ENCODE assay signal across 37 cellular contexts in genomic region chr12:117885211-117885610, GRCh38.
"Had no signal": no experiment of that assay in that cellular context is flagged by ENCODE, and none has a peak within 500 bp of the region (broad histone marks: within the 10 kb centered on the region; RNA-seq: fewer than 3 reads in every experiment).

No MANE protein-coding gene starts in this region.

- H3K4me3 ChIP-seq: ascending aorta, cardiac muscle cell had no signal

- H3K27me3 ChIP-seq: ascending aorta had no signal

- ATAC-seq: activated CD4-positive, alpha-beta T cell treated with anti-CD3 and anti-CD28 coated beads for 36 hours; activated CD4-positive, CD25-positive, alpha-beta regulatory T cell treated with anti-CD3 and anti-CD28 coated beads, Interleukin-2, amount 50 U/mL, for 24 hours; activated CD8-positive, alpha-beta memory T cell treated with anti-CD3 and anti-CD28 coated beads, Interleukin-2, amount 10 ng/mL, durations not matched to agents 7 days and 5 days; activated CD8-positive, alpha-beta T cell treated with anti-CD3 and anti-CD28 coated beads, Interleukin-2, amount 10 ng/mL, durations not matched to agents 7 days and 5 days; activated naive CD8-positive, alpha-beta T cell treated with anti-CD3 and anti-CD28 coated beads, Interleukin-2, amount 50 U/mL, for 24 hours; T-cell; T-helper 17 cell; WTC11 had no signal

- H3K4me1 ChIP-seq: ascending aorta had no signal

- DNase-seq: activated CD4-positive, alpha-beta memory T cell treated with anti-CD3 and anti-CD28 coated beads, Interleukin-2, amount 10 ng/mL, durations not matched to agents 7 days and 5 days; activated CD4-positive, alpha-beta T cell treated with anti-CD3 and anti-CD28 coated beads for 1 hour; activated CD4-positive, alpha-beta T cell treated with anti-CD3 and anti-CD28 coated beads for 36 hours; activated CD4-positive, alpha-beta T cell treated with anti-CD3 and anti-CD28 coated beads for 48 hours; activated CD4-positive, alpha-beta T cell treated with anti-CD3 and anti-CD28 coated beads, Interleukin-2, amount 10 ng/mL, durations not matched to agents 7 days and 5 days; activated CD4-positive, alpha-beta T cell treated with anti-CD3 and anti-CD28 coated beads, Interleukin-2, amount 50 U/mL, for 48 hours; activated CD4-positive, CD25-positive, alpha-beta regulatory T cell; activated CD8-positive, alpha-beta memory T cell treated with anti-CD3 and anti-CD28 coated beads for 24 hours; activated CD8-positive, alpha-beta memory T cell treated with anti-CD3 and anti-CD28 coated beads, Interleukin-2, amount 10 ng/mL, durations not matched to agents 7 days and 5 days; activated CD8-positive, alpha-beta memory T cell treated with anti-CD3 and anti-CD28 coated beads, Interleukin-2, amount 50 U/mL, for 48 hours; activated CD8-positive, alpha-beta T cell treated with anti-CD3 and anti-CD28 coated beads, Interleukin-2, amount 10 ng/mL, durations not matched to agents 7 days and 5 days; activated effector memory CD4-positive, alpha-beta T cell treated with Interleukin-2 at 50 U/mL for 16 hours; activated gamma-delta T cell; activated naive CD4-positive, alpha-beta T cell treated with anti-CD3 and anti-CD28 coated beads, Interleukin-2, amount 10 ng/mL, durations not matched to agents 7 days and 5 days; activated naive CD4-positive, alpha-beta T cell treated with Interleukin-2 at 50 U/mL for 16 hours; activated naive CD8-positive, alpha-beta T cell treated with anti-CD3 and anti-CD28 coated beads, Interleukin-2, amount 10 ng/mL, durations not matched to agents 7 days and 5 days; activated naive CD8-positive, alpha-beta T cell treated with anti-CD3 and anti-CD28 coated beads, Interleukin-2, amount 50 U/mL, for 24 hours; activated T-cell treated with anti-CD3 and anti-CD28 coated beads, Interleukin-2, amount 50 U/mL, for 24 hours; activated T-cell treated with anti-CD3 and anti-CD28 coated beads, Interleukin-2, amount 50 U/mL, for 48 hours; amygdala; anterior cingulate cortex; caudate nucleus; cerebellar nuclear complex; T-cell; T-helper 17 cell; T-helper 9 cell; WERI-Rb-1 had no signal

- H3K27me3 Mint-ChIP-seq: activated naive CD4-positive, alpha-beta T cell treated with anti-CD3 and anti-CD28 coated beads, Interleukin-2, amount 10 ng/mL, durations not matched to agents 7 days and 5 days; brain had no signal

- H3K4me3 Mint-ChIP-seq: activated CD4-positive, alpha-beta memory T cell treated with anti-CD3 and anti-CD28 coated beads, Interleukin-2, amount 10 ng/mL, durations not matched to agents 7 days and 5 days; activated CD4-positive, alpha-beta T cell treated with anti-CD3 and anti-CD28 coated beads for 36 hours; activated CD4-positive, alpha-beta T cell treated with anti-CD3 and anti-CD28 coated beads, Interleukin-2, amount 10 ng/mL, durations not matched to agents 7 days and 5 days; activated CD8-positive, alpha-beta memory T cell treated with anti-CD3 and anti-CD28 coated beads, Interleukin-2, amount 10 ng/mL, durations not matched to agents 7 days and 5 days; activated CD8-positive, alpha-beta T cell treated with anti-CD3 and anti-CD28 coated beads, Interleukin-2, amount 10 ng/mL, durations not matched to agents 7 days and 5 days; activated naive CD4-positive, alpha-beta T cell treated with anti-CD3 and anti-CD28 coated beads, Interleukin-2, amount 10 ng/mL, durations not matched to agents 7 days and 5 days; activated naive CD4-positive, alpha-beta T cell treated with anti-CD3 and anti-CD28 coated beads, Interleukin-2, amount 50 U/mL, for 24 hours; activated naive CD8-positive, alpha-beta T cell; activated naive CD8-positive, alpha-beta T cell treated with anti-CD3 and anti-CD28 coated beads, Interleukin-2, amount 10 ng/mL, durations not matched to agents 7 days and 5 days; activated naive CD8-positive, alpha-beta T cell treated with anti-CD3 and anti-CD28 coated beads, Interleukin-2, amount 50 U/mL, for 24 hours; activated T-cell treated with anti-CD3 and anti-CD28 coated beads, Interleukin-2, amount 50 U/mL, for 24 hours; brain; central memory CD8-positive, alpha-beta T cell; T-cell; T-helper 17 cell; T-helper 2 cell treated with Interferon-gamma antibody and Interleukin-4, amounts not matched to agents 5 μg/mL and 100 μg/mL, for 36 hours; WTC11 had no signal

- H3K27ac ChIP-seq: ascending aorta, cardiac muscle cell, WERI-Rb-1 had no signal

- H3K9me3 ChIP-seq: ascending aorta had no signal

- H3K9me3 Mint-ChIP-seq: activated CD4-positive, alpha-beta memory T cell treated with anti-CD3 and anti-CD28 coated beads, Interleukin-2, amount 10 ng/mL, durations not matched to agents 7 days and 5 days; activated CD4-positive, alpha-beta T cell treated with anti-CD3 and anti-CD28 coated beads, Interleukin-2, amount 10 ng/mL, durations not matched to agents 7 days and 5 days; activated naive CD4-positive, alpha-beta T cell treated with anti-CD3 and anti-CD28 coated beads, Interleukin-2, amount 10 ng/mL, durations not matched to agents 7 days and 5 days; activated T-helper 2 cell treated with anti-CD3 and anti-CD28 coated beads, Interferon-gamma antibody, Interleukin-2, Interleukin-4, amounts not matched to agents 10 μg/mL and 5 μg/mL and 100 μg/mL, durations not matched to agents 14 hours and 24 hours and 36 hours; brain; T-helper 2 cell treated with Interferon-gamma antibody and Interleukin-4, amounts not matched to agents 5 μg/mL and 100 μg/mL, for 36 hours had no signal

- H3K4me1 Mint-ChIP-seq: activated CD4-positive, alpha-beta memory T cell treated with anti-CD3 and anti-CD28 coated beads, Interleukin-2, amount 10 ng/mL, durations not matched to agents 7 days and 5 days; activated CD4-positive, alpha-beta T cell treated with anti-CD3 and anti-CD28 coated beads, Interleukin-2, amount 10 ng/mL, durations not matched to agents 7 days and 5 days; activated CD8-positive, alpha-beta memory T cell treated with anti-CD3 and anti-CD28 coated beads, Interleukin-2, amount 10 ng/mL, durations not matched to agents 7 days and 5 days; activated naive CD4-positive, alpha-beta T cell treated with anti-CD3 and anti-CD28 coated beads, Interleukin-2, amount 10 ng/mL, durations not matched to agents 7 days and 5 days; activated naive CD4-positive, alpha-beta T cell treated with anti-CD3 and anti-CD28 coated beads, Interleukin-2, amount 50 U/mL, for 24 hours; activated naive CD8-positive, alpha-beta T cell treated with anti-CD3 and anti-CD28 coated beads, Interleukin-2, amount 10 ng/mL, durations not matched to agents 7 days and 5 days; activated naive CD8-positive, alpha-beta T cell treated with anti-CD3 and anti-CD28 coated beads, Interleukin-2, amount 50 U/mL, for 24 hours; brain; central memory CD8-positive, alpha-beta T cell; T-cell; T-helper 17 cell; WTC11 had no signal

- H3K27ac Mint-ChIP-seq: activated CD4-positive, alpha-beta memory T cell treated with anti-CD3 and anti-CD28 coated beads, Interleukin-2, amount 10 ng/mL, durations not matched to agents 7 days and 5 days; activated CD4-positive, alpha-beta T cell treated with anti-CD3 and anti-CD28 coated beads for 36 hours; activated CD4-positive, alpha-beta T cell treated with anti-CD3 and anti-CD28 coated beads, Interleukin-2, amount 10 ng/mL, durations not matched to agents 7 days and 5 days; activated CD8-positive, alpha-beta memory T cell treated with anti-CD3 and anti-CD28 coated beads, Interleukin-2, amount 10 ng/mL, durations not matched to agents 7 days and 5 days; activated CD8-positive, alpha-beta T cell treated with anti-CD3 and anti-CD28 coated beads, Interleukin-2, amount 10 ng/mL, durations not matched to agents 7 days and 5 days; activated naive CD4-positive, alpha-beta T cell treated with anti-CD3 and anti-CD28 coated beads, Interleukin-2, amount 10 ng/mL, durations not matched to agents 7 days and 5 days; activated naive CD4-positive, alpha-beta T cell treated with anti-CD3 and anti-CD28 coated beads, Interleukin-2, amount 50 U/mL, for 24 hours; activated naive CD8-positive, alpha-beta T cell; activated naive CD8-positive, alpha-beta T cell treated with anti-CD3 and anti-CD28 coated beads, Interleukin-2, amount 10 ng/mL, durations not matched to agents 7 days and 5 days; activated naive CD8-positive, alpha-beta T cell treated with anti-CD3 and anti-CD28 coated beads, Interleukin-2, amount 50 U/mL, for 24 hours; activated T-cell treated with anti-CD3 and anti-CD28 coated beads, Interleukin-2, amount 50 U/mL, for 24 hours; activated T-helper 2 cell treated with anti-CD3 and anti-CD28 coated beads, Interferon-gamma antibody, Interleukin-2, Interleukin-4, amounts not matched to agents 10 μg/mL and 5 μg/mL and 100 μg/mL, durations not matched to agents 14 hours and 24 hours and 36 hours; brain; T-cell; T-helper 17 cell; T-helper 2 cell treated with Interferon-gamma antibody and Interleukin-4, amounts not matched to agents 5 μg/mL and 100 μg/mL, for 36 hours; WTC11 had no signal

- H3K36me3 Mint-ChIP-seq: activated CD8-positive, alpha-beta memory T cell treated with anti-CD3 and anti-CD28 coated beads, Interleukin-2, amount 10 ng/mL, durations not matched to agents 7 days and 5 days; activated naive CD4-positive, alpha-beta T cell treated with anti-CD3 and anti-CD28 coated beads, Interleukin-2, amount 10 ng/mL, durations not matched to agents 7 days and 5 days; activated naive CD4-positive, alpha-beta T cell treated with anti-CD3 and anti-CD28 coated beads, Interleukin-2, amount 50 U/mL, for 24 hours; activated naive CD8-positive, alpha-beta T cell; activated naive CD8-positive, alpha-beta T cell treated with anti-CD3 and anti-CD28 coated beads, Interleukin-2, amount 10 ng/mL, durations not matched to agents 7 days and 5 days; brain; T-cell; WTC11 had no signal

- H3K36me3 ChIP-seq: ascending aorta, cardiac muscle cell, WERI-Rb-1 had no signal
